In genomic region chr17:41917957-41918391, GRCh38 we compare ENCODE assay signal across 8 cellular contexts. TPM values are rescaled to one million over a fixed set of nuclear protein-coding genes. Genes with fewer than 3 reads are reported as not detected.
A peak's percentile ranks its signal among the peaks of the same experiment; 100 is the strongest.
DNase-seq lines count a peak whose midpoint lies in the region; ATAC-seq and TF ChIP-seq lines count a peak whose summit lies in the region.

No MANE protein-coding gene starts in this region.

- peaks cover 32% of the 10 kb centered on the region for H4K20me1 ChIP-seq in PC-3 (ENCODE audit: low read length)

- H3K4me1 Mint-ChIP-seq in activated naive CD4-positive, alpha-beta T cell treated with anti-CD3 and anti-CD28 coated beads, Interleukin-2, amount 50 U/mL, for 24 hours, result peaks cover 31% of the 10 kb centered on the region

- H2AFZ ChIP-seq in PC-3 (ENCODE audit: low read length), result peak overlapping the region; percentile 72; the same call in 1 of the 2 replicates

- H3K27me3 ChIP-seq in PC-3 (ENCODE audit: low read length), result no peaks in the 10 kb centered on the region

- POLR2A ChIA-PET in PC-3 (lab: Charles Lee; ENCODE audit: unreplicated experiment), result interaction anchor here (0.6 kb wide), 1 partner anchor 18 kb away, joined by 3 read pairs; no protein-coding TSS in a partner anchor

- peaks cover 2% of the 10 kb centered on the region for H3K36me3 Mint-ChIP-seq in activated naive CD4-positive, alpha-beta T cell treated with anti-CD3 and anti-CD28 coated beads, Interleukin-2, amount 50 U/mL, for 24 hours

- H3K4me3 Mint-ChIP-seq in activated naive CD4-positive, alpha-beta T cell treated with anti-CD3 and anti-CD28 coated beads, Interleukin-2, amount 50 U/mL, for 24 hours, result peak overlapping the region; percentile 89

- no peaks in the 10 kb centered on the region for H3K9me3 ChIP-seq in PC-3 (ENCODE audit: low read length)

- H3K4me3 ChIP-seq in PC-3 (ENCODE audit: low read length) (peak overlapping the region; percentile 93), retinal pigment epithelial cell (ENCODE audit: low read length) (peak overlapping the region; percentile 94)

- H3K27ac ChIP-seq in PC-3 (ENCODE audit: low read length), result peak overlapping the region; percentile 39

- H3K4me2 ChIP-seq in PC-3 (ENCODE audit: low read length), result peak overlapping the region; percentile 96

- H3K27me3 Mint-ChIP-seq in activated naive CD4-positive, alpha-beta T cell treated with anti-CD3 and anti-CD28 coated beads, Interleukin-2, amount 50 U/mL, for 24 hours, result no peaks in the 10 kb centered on the region

- ATAC-seq in HG03045 (IDR thresholded peaks at IDR 0.05; ENCODE audit: unreplicated experiment) (peak; percentile 3), PC-3 (peak; percentile 3; the same call in 1 of the 2 replicates), left ventricle myocardium superior (peak; percentile 49)

- no TSS peak for BruUV-seq in PC-3 (replicated peaks; lab: Mats Ljungman, UMichigan)

- H3K9me3 Mint-ChIP-seq in activated naive CD4-positive, alpha-beta T cell treated with anti-CD3 and anti-CD28 coated beads, Interleukin-2, amount 50 U/mL, for 24 hours, result no peaks in the 10 kb centered on the region

- H3K27ac Mint-ChIP-seq in activated naive CD4-positive, alpha-beta T cell treated with anti-CD3 and anti-CD28 coated beads, Interleukin-2, amount 50 U/mL, for 24 hours, result peak overlapping the region; percentile 80

- no peaks in the 10 kb centered on the region for H3K9me2 ChIP-seq in PC-3 (replicated peaks; ENCODE audit: low read length)

- no peaks in the 10 kb centered on the region for H3F3A ChIP-seq in PC-3 (ENCODE audit: low read length, unreplicated experiment)

- peak overlapping the region; percentile 91 for H3K9ac ChIP-seq in PC-3 (ENCODE audit: low read length)

- H3K36me3 ChIP-seq in PC-3 (ENCODE audit: low read depth, low read length), result peaks cover 4% of the 10 kb centered on the region; the same call in 1 of the 2 replicates

- H3K79me2 ChIP-seq in PC-3 (ENCODE audit: low read length), result peaks cover 58% of the 10 kb centered on the region

- intact Hi-C loops in PC-3 (cut with micrococcal nuclease), result no loop called here
- intact Hi-C loops in left ventricle myocardium superior (cut with micrococcal nuclease), result no loop called here

- H3K4me1 ChIP-seq in PC-3 (ENCODE audit: insufficient read depth, low read length), result peaks cover 34% of the 10 kb centered on the region

- no peak for TF ChIP-seq CTCF in PC-3 (conservative IDR thresholded peaks at IDR 0.05; ENCODE audit: low read depth, low read length)
- no peak for TF ChIP-seq CTCF in retinal pigment epithelial cell (conservative IDR thresholded peaks at IDR 0.05; ENCODE audit: low read depth, low read length)

- DNase-seq in EH (ENCODE audit: low read depth) (peak; percentile 56), PC-3 (peak; percentile 33), left ventricle myocardium superior (peak; percentile 86), retinal pigment epithelial cell (ENCODE audit: low read depth) (no peak), hepatic stellate cell (ENCODE audit: low spot score) (no peak), H4 (ENCODE audit: low spot score) (no peak)

- CTCF ChIA-PET in PC-3 (lab: Charles Lee), result interaction anchor here (0.7 kb wide), 1 partner anchor 92 kb away, joined by 8 read pairs; no protein-coding TSS in a partner anchor

RNA-seq across cellular contexts. Expression of gene ACLY, which starts 0.8 kb away (rescaled TPM):
- total RNA-seq in PC-3 (2014; rRNA removed) (110 and 114 TPM in 2 replicates), left ventricle myocardium superior (24.5 TPM)
- 98.9 and 101 TPM in 2 replicates for total RNA-seq in H4 (2014; rRNA removed; shearing (Covaris generic))

RNA-seq across cellular contexts. Expression of gene ODAD4, which starts 12.4 kb away (rescaled TPM):
- 0.15 and 0.98 TPM in 2 replicates for total RNA-seq in PC-3 (2014; rRNA removed)
- total RNA-seq in left ventricle myocardium superior, result 0.52 TPM
- 1.2 and 1.4 TPM in 2 replicates for total RNA-seq in H4 (2014; rRNA removed; shearing (Covaris generic))

RNA-seq across cellular contexts. Expression of gene CNP, which starts 48.6 kb away (rescaled TPM):
- 75.4 and 91.6 TPM in 2 replicates for total RNA-seq in PC-3 (2014; rRNA removed)
- 28.6 TPM for total RNA-seq in left ventricle myocardium superior
- total RNA-seq in H4 (2014; rRNA removed; shearing (Covaris generic)), result 47.5 and 64.8 TPM in 2 replicates

RNA-seq across cellular contexts. Expression of gene KLHL11, which starts 52.8 kb away (rescaled TPM):
- total RNA-seq in PC-3 (2014; rRNA removed), result 16.5 and 19.9 TPM in 2 replicates
- 3.5 TPM for total RNA-seq in left ventricle myocardium superior
- total RNA-seq in H4 (2014; rRNA removed; shearing (Covaris generic)), result 14.2 and 14.3 TPM in 2 replicates

Comparison
In these comparisons a context has a peak if more than half of its experiments do, and no peak if none do; other contexts are left out.
1. DNase-seq: peak in EH (single experiment), PC-3 (single experiment) and left ventricle myocardium superior (single experiment); none in retinal pigment epithelial cell (single experiment), hepatic stellate cell (single experiment) and H4 (single experiment).
2. Peak in every context shown above with its lines, with median percentiles within 50 percentile points of each other: ATAC-seq.